9 cellular contexts compared by ENCODE assay signal in the genomic region with DNA sequence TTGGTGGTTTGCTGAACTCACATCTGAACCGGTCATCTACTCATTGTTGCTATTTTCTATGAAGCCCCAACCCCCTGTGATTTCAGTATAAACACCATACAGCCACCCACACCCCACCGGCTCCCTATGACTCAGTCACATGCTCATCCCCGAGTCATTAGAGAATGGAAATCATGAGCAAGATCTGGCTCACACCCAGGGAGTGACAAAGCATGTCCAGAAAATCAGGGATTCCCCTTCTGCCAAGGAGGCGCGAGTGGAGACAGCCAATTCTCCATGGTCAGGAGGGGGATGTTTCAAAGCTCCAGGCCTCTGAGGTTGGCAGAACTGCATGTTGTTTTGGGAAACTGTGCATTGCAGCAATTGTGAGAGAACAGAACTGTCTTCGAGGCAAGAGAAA.
DNase-seq lines count a peak whose midpoint lies in the region; ATAC-seq, FAIRE-seq and TF ChIP-seq lines count a peak whose summit lies in the region.
"Had no signal": no experiment of that assay in that cellular context is flagged by ENCODE, and none has a peak within 500 bp of the region (broad histone marks: within the 10 kb centered on the region; RNA-seq: fewer than 3 reads in every experiment).

No MANE protein-coding gene starts in this region.

- no peak overlapping the region for H3K4ac ChIP-seq in mesendoderm (ENCODE audit: low read depth, low read length)

- H3K56ac ChIP-seq in mesendoderm (ENCODE audit: low read length) = no peak overlapping the region

- H3K9me3 ChIP-seq in A549 = peaks cover 14% of the 10 kb centered on the region; the same call in 2 of the 3 replicates

- H3K27ac ChIP-seq in A549 (peak overlapping the region; percentile 45 to 75), mesendoderm (ENCODE audit: low read depth, low read length) (no peak overlapping the region)
- H3K27ac ChIP-seq: VCaP had no signal

- TF ChIP-seq POLR2A in A549 (IDR thresholded peaks at IDR 0.05; ENCODE audit: low read length) = no peak

- no peak overlapping the region for H2AK5ac ChIP-seq in mesendoderm (ENCODE audit: low read length)

- no peak overlapping the region for H3K18ac ChIP-seq in mesendoderm (ENCODE audit: low read length)

- H3K4me3 ChIP-seq in A549 (no peak overlapping the region), choroid plexus epithelial cell (ENCODE audit: low read depth, low read length) (no peak overlapping the region), mesendoderm (ENCODE audit: low read length) (no peak overlapping the region)

- peak overlapping the region; percentile 36 for H3K4me2 ChIP-seq in A549
- H3K4me2 ChIP-seq in mesendoderm (ENCODE audit: low read length) = no peak overlapping the region

- 5% methylated on average over 6 of the region's 6 CpGs for WGBS in A549 (ENCODE audit: missing lambda C conversion rate)
- WGBS in mesendoderm (ENCODE audit: extremely low coverage, insufficient coverage, low lambda C conversion rate) = no CpG with 5 or more reads among the region's 6 CpGs

- H2BK120ac ChIP-seq in mesendoderm (ENCODE audit: low read depth, low read length) = no peak overlapping the region

- H2BK15ac ChIP-seq in mesendoderm (replicated peaks; ENCODE audit: low read depth) = no peak overlapping the region

- POLR2A ChIA-PET in A549 (lab: Yijun Ruan, JAX) = interaction anchor here (0.5 to 1.1 kb wide), 2 partner anchors 13 to 673 kb away, joined by 3 read pairs; no protein-coding TSS in a partner anchor

- H3K36me3 ChIP-seq in mesendoderm (ENCODE audit: control insufficient read depth, insufficient read depth, low read length) = no peaks in the 10 kb centered on the region

- no peaks in the 10 kb centered on the region for H3K79me1 ChIP-seq in mesendoderm (ENCODE audit: low read length)

- DNase-seq in A549 (ENCODE audit: low read depth in 1 of 2, low spot score in 1 of 2) = peak; percentile 86 to 90
- peak; percentile 70 for DNase-seq in HK-2 (ENCODE audit: unreplicated experiment)
- peak; percentile 99 for DNase-seq in choroid plexus epithelial cell (ENCODE audit: low read depth)
- DNase-seq in mesendoderm = peak; percentile 51
- no peak for DNase-seq in NCI-H146 (lab: John Stamatoyannopoulos, UW)
- DNase-seq in activated naive CD4-positive, alpha-beta T cell treated with anti-CD3 and anti-CD28 coated beads, Interleukin-2, amount 50 U/mL, for 16 hours = no peak
- DNase-seq in NCI-H1417 (lab: John Stamatoyannopoulos, UW) = no peak

- FAIRE-seq in A549 (lab: Jason Lieb, UNC) = peak; percentile 59

- TF ChIP-seq RAD21 in A549 (conservative IDR thresholded peaks at IDR 0.05 in 1 of 2, IDR thresholded peaks at IDR 0.05 in 1 of 2) = peak in 1 of 2 experiments; percentile 30; a peak in 4 of 5 replicates

- H2BK5ac ChIP-seq in mesendoderm (ENCODE audit: low read length) = no peak overlapping the region

- no peaks in the 10 kb centered on the region for H3K27me3 ChIP-seq in mesendoderm (ENCODE audit: insufficient read depth, low read length, poor library complexity)

- H3K79me2 ChIP-seq in mesendoderm (ENCODE audit: control insufficient read depth, insufficient read depth, low read length) = no peaks in the 10 kb centered on the region

- no peak overlapping the region for H3K23ac ChIP-seq in mesendoderm (ENCODE audit: low read length)

- H3K4me1 ChIP-seq in A549 (peaks cover 34% of the 10 kb centered on the region), mesendoderm (ENCODE audit: control insufficient read depth, low read depth, low read length) (no peaks in the 10 kb centered on the region)

- CTCF ChIA-PET in A549 (lab: Yijun Ruan, JAX) = interaction anchor here (0.6 to 2.3 kb wide), 5 partner anchors 10 to 1187 kb away, joined by 3 to 11 read pairs (median 4); a partner anchor contains a TSS

- peak; percentile 64 to 71; a peak in 2 of 5 replicates for TF ChIP-seq EP300 in A549 (IDR thresholded peaks at IDR 0.05)

- H4K5ac ChIP-seq in mesendoderm (ENCODE audit: low read length) = no peak overlapping the region

- H3K9ac ChIP-seq in mesendoderm (ENCODE audit: low read length) = no peak overlapping the region

- ATAC-seq in A549 (peak; percentile 80 to 83), GM18907 (IDR thresholded peaks at IDR 0.05; ENCODE audit: unreplicated experiment) (no peak)

- TF ChIP-seq CTCF in A549 (IDR thresholded peaks at IDR 0.05) (no peak), choroid plexus epithelial cell (conservative IDR thresholded peaks at IDR 0.05; ENCODE audit: low read depth, low read length) (no peak)

- H4K8ac ChIP-seq in mesendoderm (ENCODE audit: low read depth, low read length) = no peak overlapping the region

TF ChIP-seq in A549, 52 proteins besides CTCF, POLR2A, EP300 and RAD21:
- TF ChIP-seq FOSL2 (IDR thresholded peaks at IDR 0.05) (peak; percentile 88), FOSL2 (CRISPR knock-in tag; IDR thresholded peaks at IDR 0.05) (peak; percentile 95), GATA3 (IDR thresholded peaks at IDR 0.05; ENCODE audit: borderline replicate concordance) (peak; percentile 86), BHLHE40 (IDR thresholded peaks at IDR 0.05; ENCODE audit: low read depth, low read length) (peak; percentile 45; the same call in 1 of the 2 replicates), MAFK (IDR thresholded peaks at IDR 0.05; ENCODE audit: partially characterized antibody) (peak; percentile 69), RFX5 (IDR thresholded peaks at IDR 0.05) (no peak), MAZ (IDR thresholded peaks at IDR 0.05; ENCODE audit: borderline replicate concordance, low read depth, low read length) (no peak), JUN (IDR thresholded peaks at IDR 0.05) (peak; percentile 68 to 73; a peak in 4 of 5 replicates), FOXS1 (CRISPR knock-in tag; IDR thresholded peaks at IDR 0.05) (peak; percentile 20; the same call in 1 of the 2 replicates), ZSCAN20 (CRISPR knock-in tag; IDR thresholded peaks at IDR 0.05) (no peak), JUNB (IDR thresholded peaks at IDR 0.05) (peak; percentile 90), RNF2 (IDR thresholded peaks at IDR 0.05; ENCODE audit: borderline replicate concordance, low read depth) (no peak), NR3C1 (IDR thresholded peaks at IDR 0.05) (no peak), SMC3 (IDR thresholded peaks at IDR 0.05) (peak; percentile 43; the same call in 2 of the 3 replicates), CEBPB (IDR thresholded peaks at IDR 0.05) (peak in 1 of 2 experiments; percentile 64; a peak in 2 of 4 replicates)
- TF ChIP-seq, protein P1, sequence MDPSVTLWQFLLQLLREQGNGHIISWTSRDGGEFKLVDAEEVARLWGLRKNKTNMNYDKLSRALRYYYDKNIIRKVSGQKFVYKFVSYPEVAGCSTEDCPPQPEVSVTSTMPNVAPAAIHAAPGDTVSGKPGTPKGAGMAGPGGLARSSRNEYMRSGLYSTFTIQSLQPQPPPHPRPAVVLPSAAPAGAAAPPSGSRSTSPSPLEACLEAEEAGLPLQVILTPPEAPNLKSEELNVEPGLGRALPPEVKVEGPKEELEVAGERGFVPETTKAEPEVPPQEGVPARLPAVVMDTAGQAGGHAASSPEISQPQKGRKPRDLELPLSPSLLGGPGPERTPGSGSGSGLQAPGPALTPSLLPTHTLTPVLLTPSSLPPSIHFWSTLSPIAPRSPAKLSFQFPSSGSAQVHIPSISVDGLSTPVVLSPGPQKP (IDR thresholded peaks at IDR 0.05; ENCODE audit: low read depth, low read length) = no peak
- TF ChIP-seq, protein P2, sequence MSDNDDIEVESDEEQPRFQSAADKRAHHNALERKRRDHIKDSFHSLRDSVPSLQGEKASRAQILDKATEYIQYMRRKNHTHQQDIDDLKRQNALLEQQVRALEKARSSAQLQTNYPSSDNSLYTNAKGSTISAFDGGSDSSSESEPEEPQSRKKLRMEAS (IDR thresholded peaks at IDR 0.05) = peak; percentile 86
- TF ChIP-seq, protein P3, sequence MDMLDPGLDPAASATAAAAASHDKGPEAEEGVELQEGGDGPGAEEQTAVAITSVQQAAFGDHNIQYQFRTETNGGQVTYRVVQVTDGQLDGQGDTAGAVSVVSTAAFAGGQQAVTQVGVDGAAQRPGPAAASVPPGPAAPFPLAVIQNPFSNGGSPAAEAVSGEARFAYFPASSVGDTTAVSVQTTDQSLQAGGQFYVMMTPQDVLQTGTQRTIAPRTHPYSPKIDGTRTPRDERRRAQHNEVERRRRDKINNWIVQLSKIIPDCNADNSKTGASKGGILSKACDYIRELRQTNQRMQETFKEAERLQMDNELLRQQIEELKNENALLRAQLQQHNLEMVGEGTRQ (IDR thresholded peaks at IDR 0.05) = peak; percentile 58
- TF ChIP-seq, protein P4, sequence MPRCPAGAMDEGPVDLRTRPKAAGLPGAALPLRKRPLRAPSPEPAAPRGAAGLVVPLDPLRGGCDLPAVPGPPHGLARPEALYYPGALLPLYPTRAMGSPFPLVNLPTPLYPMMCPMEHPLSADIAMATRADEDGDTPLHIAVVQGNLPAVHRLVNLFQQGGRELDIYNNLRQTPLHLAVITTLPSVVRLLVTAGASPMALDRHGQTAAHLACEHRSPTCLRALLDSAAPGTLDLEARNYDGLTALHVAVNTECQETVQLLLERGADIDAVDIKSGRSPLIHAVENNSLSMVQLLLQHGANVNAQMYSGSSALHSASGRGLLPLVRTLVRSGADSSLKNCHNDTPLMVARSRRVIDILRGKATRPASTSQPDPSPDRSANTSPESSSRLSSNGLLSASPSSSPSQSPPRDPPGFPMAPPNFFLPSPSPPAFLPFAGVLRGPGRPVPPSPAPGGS (IDR thresholded peaks at IDR 0.05) = peak; percentile 85; the same call in 1 of the 3 replicates

Comparison
In these comparisons a context has a peak if more than half of its experiments do, and no peak if none do; other contexts are left out.
1. DNase-seq: peak in A549 (2 of 2), HK-2 (single experiment), choroid plexus epithelial cell (single experiment) and mesendoderm (single experiment); none in NCI-H146 (single experiment), activated naive CD4-positive, alpha-beta T cell treated with anti-CD3 and anti-CD28 coated beads, Interleukin-2, amount 50 U/mL, for 16 hours (single experiment) and NCI-H1417 (0 of 3).